Comparison of ENCODE assay signal across 38 cellular contexts in the genomic region with DNA sequence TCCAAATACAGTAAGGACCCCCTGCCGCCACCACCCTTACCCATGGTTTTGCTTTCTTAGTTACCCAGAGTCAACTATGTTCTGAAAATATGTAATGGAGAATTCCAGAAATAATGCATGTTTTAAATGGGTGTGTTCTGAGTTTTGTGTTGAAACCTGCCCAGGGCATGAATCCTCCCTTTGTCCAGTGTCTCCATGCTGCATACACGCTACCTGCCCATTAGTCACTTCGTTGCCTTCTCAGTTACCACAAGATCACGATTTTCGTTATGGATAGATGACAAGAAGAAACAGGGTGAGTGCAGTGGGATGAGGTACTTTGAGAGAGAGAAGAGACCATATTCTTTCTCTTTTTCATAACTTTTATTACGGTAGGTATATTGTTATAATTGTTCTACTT.
"Had no signal": no experiment of that assay in that cellular context is flagged by ENCODE, and none has a peak within 500 bp of the region (broad histone marks: within the 10 kb centered on the region; RNA-seq: fewer than 3 reads in every experiment).

No MANE protein-coding gene starts in this region.

- H3K27ac ChIP-seq: Peyer's patch, VCaP had no signal

- ATAC-seq: activated CD8-positive, alpha-beta memory T cell treated with anti-CD3 and anti-CD28 coated beads, Interleukin-2, amount 10 ng/mL, durations not matched to agents 7 days and 5 days; activated naive CD8-positive, alpha-beta T cell treated with anti-CD3 and anti-CD28 coated beads, Interleukin-2, amount 50 U/mL, for 24 hours; PC-3 had no signal

- H3K4me3 ChIP-seq: Peyer's patch had no signal

- H3K9me3 Mint-ChIP-seq: activated naive CD4-positive, alpha-beta T cell treated with anti-CD3 and anti-CD28 coated beads, Interleukin-2, amount 10 ng/mL, durations not matched to agents 7 days and 5 days had no signal

- H3K27me3 ChIP-seq: Peyer's patch had no signal

- H3K4me3 Mint-ChIP-seq: activated CD4-positive, alpha-beta memory T cell treated with anti-CD3 and anti-CD28 coated beads, Interleukin-2, amount 10 ng/mL, durations not matched to agents 7 days and 5 days; activated CD8-positive, alpha-beta memory T cell treated with anti-CD3 and anti-CD28 coated beads, Interleukin-2, amount 10 ng/mL, durations not matched to agents 7 days and 5 days; activated naive CD4-positive, alpha-beta T cell treated with anti-CD3 and anti-CD28 coated beads, Interleukin-2, amount 10 ng/mL, durations not matched to agents 7 days and 5 days; activated naive CD8-positive, alpha-beta T cell; activated naive CD8-positive, alpha-beta T cell treated with anti-CD3 and anti-CD28 coated beads, Interleukin-2, amount 50 U/mL, for 24 hours; brain had no signal

- H3K27me3 Mint-ChIP-seq: activated CD4-positive, alpha-beta memory T cell treated with anti-CD3 and anti-CD28 coated beads, Interleukin-2, amount 10 ng/mL, durations not matched to agents 7 days and 5 days; activated CD8-positive, alpha-beta memory T cell treated with anti-CD3 and anti-CD28 coated beads, Interleukin-2, amount 10 ng/mL, durations not matched to agents 7 days and 5 days; activated naive CD4-positive, alpha-beta T cell treated with anti-CD3 and anti-CD28 coated beads, Interleukin-2, amount 10 ng/mL, durations not matched to agents 7 days and 5 days; activated naive CD8-positive, alpha-beta T cell; activated naive CD8-positive, alpha-beta T cell treated with anti-CD3 and anti-CD28 coated beads, Interleukin-2, amount 50 U/mL, for 24 hours had no signal

- H3K27ac Mint-ChIP-seq: activated CD4-positive, alpha-beta memory T cell treated with anti-CD3 and anti-CD28 coated beads, Interleukin-2, amount 10 ng/mL, durations not matched to agents 7 days and 5 days; activated CD8-positive, alpha-beta memory T cell treated with anti-CD3 and anti-CD28 coated beads, Interleukin-2, amount 10 ng/mL, durations not matched to agents 7 days and 5 days; activated naive CD4-positive, alpha-beta T cell treated with anti-CD3 and anti-CD28 coated beads, Interleukin-2, amount 10 ng/mL, durations not matched to agents 7 days and 5 days; activated naive CD8-positive, alpha-beta T cell; activated naive CD8-positive, alpha-beta T cell treated with anti-CD3 and anti-CD28 coated beads, Interleukin-2, amount 50 U/mL, for 24 hours had no signal

- H3K36me3 ChIP-seq: Peyer's patch had no signal

- H3K9me3 ChIP-seq: Peyer's patch had no signal

- H3K4me1 ChIP-seq: Peyer's patch had no signal

- DNase-seq: activated CD4-positive, alpha-beta memory T cell treated with anti-CD3 and anti-CD28 coated beads, Interleukin-2, amount 10 ng/mL, durations not matched to agents 7 days and 5 days; activated CD4-positive, alpha-beta T cell treated with anti-CD3 and anti-CD28 coated beads for 1 hour; activated CD4-positive, alpha-beta T cell treated with anti-CD3 and anti-CD28 coated beads for 48 hours; activated CD4-positive, CD25-positive, alpha-beta regulatory T cell; activated CD8-positive, alpha-beta memory T cell treated with anti-CD3 and anti-CD28 coated beads for 24 hours; activated CD8-positive, alpha-beta memory T cell treated with anti-CD3 and anti-CD28 coated beads, Interleukin-2, amount 10 ng/mL, durations not matched to agents 7 days and 5 days; activated CD8-positive, alpha-beta memory T cell treated with anti-CD3 and anti-CD28 coated beads, Interleukin-2, amount 50 U/mL, for 48 hours; activated effector memory CD4-positive, alpha-beta T cell treated with Interleukin-2 at 50 U/mL for 16 hours; activated naive CD4-positive, alpha-beta T cell treated with anti-CD3 and anti-CD28 coated beads, Interleukin-2, amount 10 ng/mL, durations not matched to agents 7 days and 5 days; activated naive CD8-positive, alpha-beta T cell treated with anti-CD3 and anti-CD28 coated beads, Interleukin-2, amount 50 U/mL, for 24 hours; activated T-cell treated with anti-CD3 and anti-CD28 coated beads, Interleukin-2, amount 50 U/mL, for 48 hours; anterior cingulate cortex; Kasumi-1; KG1; MM.1S; MV-4-11; NCI-H1092; NCI-H1417; NCI-H146; NCI-H187; NCI-H2029 treated with DMSO at 0.1 percent for 48 hours; NCI-H2107; NCI-H2171; NCI-H510A; NCI-H526; NCI-H748 treated with DMSO at 0.1 percent for 48 hours; NK-92 treated with Interleukin-12 subunit alpha and Interleukin-12 subunit beta, amount 100 ng/mL, for 24 hours; PC-3; Peyer's patch; Right ventricle myocardium superior; RPMI8226; SW 1271; T-helper 1 cell; T-helper 2 cell; T-helper 9 cell had no signal
